ENCODE assay signal across 18 cellular contexts in genomic region chr3:71989165-71989564, GRCh38.
DNase-seq lines count a peak whose midpoint lies in the region; ATAC-seq and TF ChIP-seq lines count a peak whose summit lies in the region.
"Had no signal": no experiment of that assay in that cellular context is flagged by ENCODE, and none has a peak within 500 bp of the region (broad histone marks: within the 10 kb centered on the region; RNA-seq: fewer than 3 reads in every experiment).

No MANE protein-coding gene starts in this region.

- H3K27me3 ChIP-seq in BLaER1 (no peaks in the 10 kb centered on the region), adipocyte (replicated peaks; ENCODE audit: control insufficient read depth, insufficient read depth, low read length) (no peaks in the 10 kb centered on the region), WERI-Rb-1 (ENCODE audit: insufficient read depth, low read depth, severe bottlenecking) (no peaks in the 10 kb centered on the region)
- H3K27me3 ChIP-seq: neural progenitor cell, transverse colon had no signal

- ATAC-seq in stimulated activated effector memory CD8-positive, alpha-beta T cell treated with anti-CD3 and anti-CD28 coated beads, Interleukin-12 subunit alpha, Interleukin-12 subunit beta, amount 100 ng/mL, for 72 hours, result no peak
- ATAC-seq in stimulated activated memory B cell treated with anti-CD40 and anti-IgM and Interleukin-4, amounts not matched to agents 10 μg/mL and 1 μg/mL and 100 μg/mL, for 72 hours, result no peak
- ATAC-seq: right cardiac atrium had no signal

- peaks cover 13% of the 10 kb centered on the region for H3K27me3 Mint-ChIP-seq in stimulated activated memory B cell treated with anti-CD40 and anti-IgM and Interleukin-4, amounts not matched to agents 10 μg/mL and 1 μg/mL and 100 μg/mL, for 72 hours

- H3K4me2 ChIP-seq in BLaER1, result peak overlapping the region; percentile 83
- H3K4me2 ChIP-seq: neural progenitor cell, PC-9 had no signal

- no peak overlapping the region for H3K4me3 Mint-ChIP-seq in stimulated activated effector memory CD8-positive, alpha-beta T cell treated with anti-CD3 and anti-CD28 coated beads, Interleukin-12 subunit alpha, Interleukin-12 subunit beta, amount 100 ng/mL, for 72 hours
- H3K4me3 Mint-ChIP-seq in stimulated activated memory B cell treated with anti-CD40 and anti-IgM and Interleukin-4, amounts not matched to agents 10 μg/mL and 1 μg/mL and 100 μg/mL, for 72 hours, result no peak overlapping the region
- H3K4me3 Mint-ChIP-seq: neural progenitor cell had no signal

- DNase-seq in HS-27A (ENCODE audit: low read depth) (peak; percentile 72), adipocyte (ENCODE audit: low read depth) (peak; percentile 10), iris pigment epithelial cell (ENCODE audit: low read depth) (peak; percentile 2), WERI-Rb-1 (no peak), SK-N-DZ (ENCODE audit: low spot score) (no peak)
- DNase-seq in stimulated activated effector memory CD8-positive, alpha-beta T cell treated with anti-CD3 and anti-CD28 coated beads, Interleukin-12 subunit alpha, Interleukin-12 subunit beta, amount 100 ng/mL, for 72 hours (ENCODE audit: low spot score in 2 of 2), result no peak
- DNase-seq: activated CD4-positive, CD25-positive, alpha-beta regulatory T cell; KG1; NCI-H187; NCI-H524; PC-9; right cardiac atrium; stimulated activated CD4-positive, alpha-beta T cell treated with anti-CD3 and anti-CD28 coated beads, Interleukin-2, amount 100 ng/mL, for 24 hours; SW 1271; transverse colon had no signal

- no peak overlapping the region for H3K9ac ChIP-seq in BLaER1
- H3K9ac ChIP-seq in adipocyte (ENCODE audit: low read length), result no peak overlapping the region
- H3K9ac ChIP-seq: neural progenitor cell had no signal

- H3K4me1 ChIP-seq in BLaER1, result peaks cover 73% of the 10 kb centered on the region
- peaks cover 12% of the 10 kb centered on the region for H3K4me1 ChIP-seq in adipocyte (ENCODE audit: control insufficient read depth, insufficient read depth, low read length)
- H3K4me1 ChIP-seq: neural progenitor cell, transverse colon had no signal

- no peaks in the 10 kb centered on the region for H3K36me3 Mint-ChIP-seq in stimulated activated effector memory CD8-positive, alpha-beta T cell treated with anti-CD3 and anti-CD28 coated beads, Interleukin-12 subunit alpha, Interleukin-12 subunit beta, amount 100 ng/mL, for 72 hours
- H3K36me3 Mint-ChIP-seq in stimulated activated memory B cell treated with anti-CD40 and anti-IgM and Interleukin-4, amounts not matched to agents 10 μg/mL and 1 μg/mL and 100 μg/mL, for 72 hours, result no peaks in the 10 kb centered on the region
- H3K36me3 Mint-ChIP-seq: neural progenitor cell had no signal

- no peaks in the 10 kb centered on the region for H3K36me3 ChIP-seq in BLaER1
- H3K36me3 ChIP-seq in adipocyte (ENCODE audit: control insufficient read depth, insufficient read depth, low read length, severe bottlenecking), result no peaks in the 10 kb centered on the region
- no peaks in the 10 kb centered on the region for H3K36me3 ChIP-seq in WERI-Rb-1
- H3K36me3 ChIP-seq: neural progenitor cell, transverse colon had no signal

- H3K4me1 Mint-ChIP-seq in stimulated activated effector memory CD8-positive, alpha-beta T cell treated with anti-CD3 and anti-CD28 coated beads, Interleukin-12 subunit alpha, Interleukin-12 subunit beta, amount 100 ng/mL, for 72 hours, result peaks cover 22% of the 10 kb centered on the region
- peaks cover 26% of the 10 kb centered on the region for H3K4me1 Mint-ChIP-seq in stimulated activated memory B cell treated with anti-CD40 and anti-IgM and Interleukin-4, amounts not matched to agents 10 μg/mL and 1 μg/mL and 100 μg/mL, for 72 hours

- H3K4me3 ChIP-seq in BLaER1 (no peak overlapping the region), adipocyte (ENCODE audit: low read length) (no peak overlapping the region), WERI-Rb-1 (ENCODE audit: low read depth, low read length) (no peak overlapping the region)
- H3K4me3 ChIP-seq: neural progenitor cell, PC-9, transverse colon had no signal

- peak overlapping the region; percentile 82 for H3K27ac ChIP-seq in BLaER1
- H3K27ac ChIP-seq in WERI-Rb-1, result no peak overlapping the region
- H3K27ac ChIP-seq: neural progenitor cell, PC-9, transverse colon had no signal

- H3K9me3 ChIP-seq in BLaER1, result peaks cover 22% of the 10 kb centered on the region
- no peaks in the 10 kb centered on the region for H3K9me3 ChIP-seq in adipocyte (ENCODE audit: control insufficient read depth, low read length)
- H3K9me3 ChIP-seq in WERI-Rb-1 (ENCODE audit: severe bottlenecking), result no peaks in the 10 kb centered on the region
- H3K9me3 ChIP-seq: transverse colon had no signal

- no peaks in the 10 kb centered on the region for H4K20me1 ChIP-seq in BLaER1

- H3K27ac Mint-ChIP-seq in stimulated activated effector memory CD8-positive, alpha-beta T cell treated with anti-CD3 and anti-CD28 coated beads, Interleukin-12 subunit alpha, Interleukin-12 subunit beta, amount 100 ng/mL, for 72 hours, result no peak overlapping the region
- no peak overlapping the region for H3K27ac Mint-ChIP-seq in stimulated activated memory B cell treated with anti-CD40 and anti-IgM and Interleukin-4, amounts not matched to agents 10 μg/mL and 1 μg/mL and 100 μg/mL, for 72 hours
- H3K27ac Mint-ChIP-seq: neural progenitor cell had no signal

- TF ChIP-seq CTCF in WERI-Rb-1 (IDR thresholded peaks at IDR 0.05; ENCODE audit: low read depth, low read length), result no peak

- peaks cover 6% of the 10 kb centered on the region for H3K9me3 Mint-ChIP-seq in stimulated activated effector memory CD8-positive, alpha-beta T cell treated with anti-CD3 and anti-CD28 coated beads, Interleukin-12 subunit alpha, Interleukin-12 subunit beta, amount 100 ng/mL, for 72 hours
- peaks cover 2% of the 10 kb centered on the region for H3K9me3 Mint-ChIP-seq in stimulated activated memory B cell treated with anti-CD40 and anti-IgM and Interleukin-4, amounts not matched to agents 10 μg/mL and 1 μg/mL and 100 μg/mL, for 72 hours

Comparison
In these comparisons a context has a peak if more than half of its experiments do, and no peak if none do; other contexts are left out.
1. DNase-seq: peak in HS-27A (single experiment), adipocyte (single experiment) and iris pigment epithelial cell (single experiment); none in stimulated activated effector memory CD8-positive, alpha-beta T cell treated with anti-CD3 and anti-CD28 coated beads, Interleukin-12 subunit alpha, Interleukin-12 subunit beta, amount 100 ng/mL, for 72 hours (0 of 2), WERI-Rb-1 (single experiment) and SK-N-DZ (single experiment).